In genomic region chr2:23385351-23385747, GRCh38 we compare ENCODE assay signal across 8 cellular contexts. TPM values are rescaled to one million over a fixed set of nuclear protein-coding genes. Genes with fewer than 3 reads are reported as not detected.
A peak's percentile ranks its signal among the peaks of the same experiment; 100 is the strongest.
DNase-seq lines count a peak whose midpoint lies in the region; ATAC-seq and TF ChIP-seq lines count a peak whose summit lies in the region.

No MANE protein-coding gene starts in this region.

- CTCF ChIA-PET in WTC11 (lab: Charles Lee), result interaction anchor here (0.7 kb wide), 1 partner anchor 8 kb away, joined by 4 read pairs; no protein-coding TSS in a partner anchor

- ATAC-seq in GM21360 (IDR thresholded peaks at IDR 0.05; ENCODE audit: unreplicated experiment) (peak; percentile 21), HG03469 (IDR thresholded peaks at IDR 0.05; ENCODE audit: unreplicated experiment) (peak; percentile 16), WTC11 (peak; percentile 32)

- no peaks in the 10 kb centered on the region for H3K36me3 ChIP-seq in ES-I3 (ENCODE audit: insufficient read depth, low read length)

- H3K27ac Mint-ChIP-seq in WTC11, result no peak overlapping the region
- H3K27ac Mint-ChIP-seq in osteocyte (ENCODE audit: unreplicated experiment), result no peak overlapping the region
- no peak overlapping the region for H3K27ac Mint-ChIP-seq in T-helper 2 cell treated with Interferon-gamma antibody and Interleukin-4, amounts not matched to agents 5 μg/mL and 100 μg/mL, for 36 hours

- POLR2A ChIA-PET in WTC11 (lab: Charles Lee), result no interaction called here

- H3K27me3 Mint-ChIP-seq in WTC11 (ENCODE audit: low read depth) (peaks cover 69% of the 10 kb centered on the region), osteocyte (ENCODE audit: unreplicated experiment) (peaks cover 34% of the 10 kb centered on the region)
- H3K27me3 Mint-ChIP-seq in T-helper 2 cell treated with Interferon-gamma antibody and Interleukin-4, amounts not matched to agents 5 μg/mL and 100 μg/mL, for 36 hours (ENCODE audit: low read depth), result peaks cover 77% of the 10 kb centered on the region

- H3K4me3 Mint-ChIP-seq in WTC11, result peak overlapping the region; percentile 47
- peak overlapping the region; percentile 60 for H3K4me3 Mint-ChIP-seq in osteocyte (ENCODE audit: unreplicated experiment)
- H3K4me3 Mint-ChIP-seq in T-helper 2 cell treated with Interferon-gamma antibody and Interleukin-4, amounts not matched to agents 5 μg/mL and 100 μg/mL, for 36 hours, result no peak overlapping the region

- H3K9me3 Mint-ChIP-seq in WTC11, result no peaks in the 10 kb centered on the region
- H3K9me3 Mint-ChIP-seq in osteocyte (ENCODE audit: unreplicated experiment), result no peaks in the 10 kb centered on the region
- no peaks in the 10 kb centered on the region for H3K9me3 Mint-ChIP-seq in T-helper 2 cell treated with Interferon-gamma antibody and Interleukin-4, amounts not matched to agents 5 μg/mL and 100 μg/mL, for 36 hours

- peaks cover 7% of the 10 kb centered on the region for H3K4me1 ChIP-seq in ES-I3 (ENCODE audit: insufficient read depth, low read length)

- DNase-seq in WTC11 (ENCODE audit: low spot score), result peak; percentile 49
- DNase-seq in foreskin fibroblast, result peak in 1 of 2 donors; percentile 77
- DNase-seq in osteocyte (ENCODE audit: extremely low spot score, unreplicated experiment), result no peak
- DNase-seq in T-helper 2 cell treated with Interferon-gamma antibody and Interleukin-4, amounts not matched to agents 5 μg/mL and 100 μg/mL, for 36 hours (ENCODE audit: low spot score), result no peak
- no peak for DNase-seq in effector CD4-positive, alpha-beta T cell

- H3K4me3 ChIP-seq in foreskin fibroblast (ENCODE audit: low read depth in 1 of 2, low read length in 2 of 2), result peak overlapping the region; percentile 66 to 78

- peak overlapping the region; percentile 77; the same call in 1 of the 2 replicates for H3K9ac ChIP-seq in ES-I3 (ENCODE audit: low read depth, low read length)

- no peaks in the 10 kb centered on the region for H3K36me3 Mint-ChIP-seq in WTC11
- peaks cover 4% of the 10 kb centered on the region for H3K36me3 Mint-ChIP-seq in osteocyte (ENCODE audit: unreplicated experiment)
- no peaks in the 10 kb centered on the region for H3K36me3 Mint-ChIP-seq in T-helper 2 cell treated with Interferon-gamma antibody and Interleukin-4, amounts not matched to agents 5 μg/mL and 100 μg/mL, for 36 hours (ENCODE audit: low read depth)

- H3K4me1 Mint-ChIP-seq in WTC11 (peaks cover 42% of the 10 kb centered on the region), osteocyte (ENCODE audit: unreplicated experiment) (peaks cover 25% of the 10 kb centered on the region)
- H3K4me1 Mint-ChIP-seq in T-helper 2 cell treated with Interferon-gamma antibody and Interleukin-4, amounts not matched to agents 5 μg/mL and 100 μg/mL, for 36 hours (ENCODE audit: low read depth), result peaks cover 24% of the 10 kb centered on the region

- no peak for TF ChIP-seq CTCF in WTC11 (IDR thresholded peaks at IDR 0.05)
- TF ChIP-seq CTCF in foreskin fibroblast (IDR thresholded peaks at IDR 0.05; ENCODE audit: low read depth, low read length), result no peak
- peak; percentile 13 for TF ChIP-seq CTCF in osteocyte (IDR thresholded peaks at IDR 0.05)

- H3K9me3 ChIP-seq in ES-I3 (ENCODE audit: control insufficient read depth, insufficient read depth, low read length), result no peaks in the 10 kb centered on the region

TF ChIP-seq in WTC11, 78 proteins besides CTCF, POLR2A, EP300 and RAD21:
- TF ChIP-seq SMAD3 (CRISPR knock-in tag; IDR thresholded peaks at IDR 0.05; ENCODE audit: borderline replicate concordance), result no peak
- TF ChIP-seq, protein P1, sequence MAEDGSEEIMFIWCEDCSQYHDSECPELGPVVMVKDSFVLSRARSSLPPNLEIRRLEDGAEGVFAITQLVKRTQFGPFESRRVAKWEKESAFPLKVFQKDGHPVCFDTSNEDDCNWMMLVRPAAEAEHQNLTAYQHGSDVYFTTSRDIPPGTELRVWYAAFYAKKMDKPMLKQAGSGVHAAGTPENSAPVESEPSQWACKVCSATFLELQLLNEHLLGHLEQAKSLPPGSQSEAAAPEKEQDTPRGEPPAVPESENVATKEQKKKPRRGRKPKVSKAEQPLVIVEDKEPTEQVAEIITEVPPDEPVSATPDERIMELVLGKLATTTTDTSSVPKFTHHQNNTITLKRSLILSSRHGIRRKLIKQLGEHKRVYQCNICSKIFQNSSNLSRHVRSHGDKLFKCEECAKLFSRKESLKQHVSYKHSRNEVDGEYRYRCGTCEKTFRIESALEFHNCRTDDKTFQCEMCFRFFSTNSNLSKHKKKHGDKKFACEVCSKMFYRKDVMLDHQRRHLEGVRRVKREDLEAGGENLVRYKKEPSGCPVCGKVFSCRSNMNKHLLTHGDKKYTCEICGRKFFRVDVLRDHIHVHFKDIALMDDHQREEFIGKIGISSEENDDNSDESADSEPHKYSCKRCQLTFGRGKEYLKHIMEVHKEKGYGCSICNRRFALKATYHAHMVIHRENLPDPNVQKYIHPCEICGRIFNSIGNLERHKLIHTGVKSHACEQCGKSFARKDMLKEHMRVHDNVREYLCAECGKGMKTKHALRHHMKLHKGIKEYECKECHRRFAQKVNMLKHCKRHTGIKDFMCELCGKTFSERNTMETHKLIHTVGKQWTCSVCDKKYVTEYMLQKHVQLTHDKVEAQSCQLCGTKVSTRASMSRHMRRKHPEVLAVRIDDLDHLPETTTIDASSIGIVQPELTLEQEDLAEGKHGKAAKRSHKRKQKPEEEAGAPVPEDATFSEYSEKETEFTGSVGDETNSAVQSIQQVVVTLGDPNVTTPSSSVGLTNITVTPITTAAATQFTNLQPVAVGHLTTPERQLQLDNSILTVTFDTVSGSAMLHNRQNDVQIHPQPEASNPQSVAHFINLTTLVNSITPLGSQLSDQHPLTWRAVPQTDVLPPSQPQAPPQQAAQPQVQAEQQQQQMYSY (CRISPR knock-in tag; IDR thresholded peaks at IDR 0.05), result peak; percentile 47; the same call in 1 of the 2 replicates
TF ChIP-seq in WTC11: peak in this region for 1.

RNA-seq across cellular contexts. Expression of gene KLHL29, which starts 0.4 kb away (rescaled TPM):
- total RNA-seq in WTC11 (2021), result 6.8 to 7.3 TPM (median 7.1 TPM) in 3 replicates
- 5.0 and 5.2 TPM in 2 replicates for total RNA-seq in osteocyte
